ENCODE assay signal across 9 cellular contexts in genomic region chr4:92263010-92263409, GRCh38. TPM values are rescaled to one million over a fixed set of nuclear protein-coding genes. Genes with fewer than 3 reads are reported as not detected.
"Had no signal": no experiment of that assay in that cellular context is flagged by ENCODE, and none has a peak within 500 bp of the region (broad histone marks: within the 10 kb centered on the region; RNA-seq: fewer than 3 reads in every experiment).

No MANE protein-coding gene starts in this region.

- DNase-seq: GDM1, GF-D8 had no signal

- FAIRE-seq: G401.6, GM12878, GM12891, GM12892, GM18507, GM19239 had no signal

- H3K4me3 ChIP-seq: GM12878 had no signal

- ATAC-seq: GM12878 had no signal

RNA-seq across cellular contexts. Expression of gene GRID2, which starts 40.8 kb away (rescaled TPM):
- total RNA-seq: G401, GM12878 had no signal
- polyA plus RNA-seq: GM12878 had no signal
